In the genomic region with DNA sequence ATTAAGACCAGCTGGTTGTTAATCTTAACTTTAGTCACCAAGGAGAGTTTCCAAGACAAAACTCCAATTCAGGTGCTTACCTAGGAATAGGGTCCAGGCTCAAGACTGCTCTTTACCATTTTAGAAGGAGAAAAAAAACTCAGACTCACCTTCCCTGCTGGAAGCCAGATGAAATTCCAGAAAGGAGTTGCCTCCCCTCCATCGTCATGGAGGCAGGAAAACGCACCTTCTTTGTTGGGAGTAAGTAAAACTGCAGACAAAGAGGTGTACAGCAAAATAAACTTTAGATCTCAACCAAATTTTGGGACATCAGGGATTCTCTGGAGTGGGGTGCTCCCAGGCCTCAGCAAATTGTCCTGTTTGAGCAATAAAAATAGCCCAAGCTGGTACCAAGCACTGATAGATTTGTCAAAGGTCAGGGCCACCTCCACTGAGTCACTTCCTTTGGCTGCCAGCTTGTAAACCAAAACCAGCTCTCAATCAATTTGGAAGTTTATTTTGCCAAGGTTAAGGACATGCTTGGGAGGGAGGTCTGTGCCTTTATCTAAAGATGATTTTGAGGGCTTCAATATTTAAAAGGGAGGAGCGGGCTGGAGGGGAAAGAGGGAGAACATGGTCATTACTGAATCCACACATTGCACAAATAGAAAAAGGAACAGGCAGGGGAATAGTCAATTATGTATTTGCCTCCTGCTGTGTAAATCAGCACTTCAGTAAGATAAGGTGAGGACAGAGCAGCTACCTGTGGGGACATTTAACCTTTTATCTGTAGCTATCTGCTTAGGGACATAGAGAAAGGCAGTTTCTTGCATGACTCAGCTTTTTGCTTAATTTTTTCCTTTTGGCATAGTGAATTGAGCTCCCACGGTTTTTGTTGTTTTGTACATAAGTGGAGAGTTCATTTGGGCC, we compare ENCODE assay signal across 8 cellular contexts. TPM values are rescaled to one million over a fixed set of nuclear protein-coding genes. Genes with fewer than 3 reads are reported as not detected.
A peak's percentile ranks its signal among the peaks of the same experiment; 100 is the strongest.
DNase-seq lines count a peak whose midpoint lies in the region; ATAC-seq and FAIRE-seq lines count a peak whose summit lies in the region.

No MANE protein-coding gene starts in this region.

- no peak for DNase-seq in HTR-8/SVneo (ENCODE audit: insufficient read length, low spot score)
- DNase-seq in activated T-helper 1 cell treated with anti-CD3 and anti-CD28 coated beads, Interleukin-12 subunit alpha, Interleukin-12 subunit beta, Interleukin-2, Interleukin-4 antibody, amounts not matched to agents 30 ng/mL and 10 ng/mL and 1 ng/mL, durations not matched to agents 14 hours and 24 hours and 36 hours (ENCODE audit: low spot score), result no peak
- DNase-seq in stimulated activated naive CD8-positive, alpha-beta T cell treated with anti-CD3 and anti-CD28 coated beads, Interleukin-15, Interleukin-2, amounts not matched to agents 100 U/mL and 50 U/mL, for 24 hours, result peak; percentile 18
- DNase-seq in stimulated activated CD4-positive, alpha-beta T cell treated with anti-CD3 and anti-CD28 coated beads, Interleukin-12 subunit alpha, Interleukin-12 subunit beta, amount 100 ng/mL, for 4 hours, result no peak
- no peak for DNase-seq in NCI-H774 (lab: John Stamatoyannopoulos, UW)
- no peak for DNase-seq in AG20443 (ENCODE audit: low spot score)

- H3K36me3 ChIP-seq in ACC112 (ENCODE audit: insufficient read depth, low read length), result no peaks in the 10 kb centered on the region

- FAIRE-seq in HTR-8/SVneo (lab: Jason Lieb, UNC), result peak; percentile 36

- ATAC-seq in stimulated activated naive CD8-positive, alpha-beta T cell treated with anti-CD3 and anti-CD28 coated beads, Interleukin-15, Interleukin-2, amounts not matched to agents 100 U/mL and 50 U/mL, for 24 hours, result no peak

- peak overlapping the region; percentile 92 for H3K27ac ChIP-seq in ACC112 (ENCODE audit: low read depth, low read length)

- H3K9me3 ChIP-seq in iPS-18c (ENCODE audit: control insufficient read depth, insufficient read depth, low read length), result no peaks in the 10 kb centered on the region

- no peaks in the 10 kb centered on the region for H3K27me3 ChIP-seq in ACC112 (ENCODE audit: insufficient read depth, low read length)

- H3K79me2 ChIP-seq in ACC112 (ENCODE audit: control insufficient read depth, insufficient read depth, low read length, unreplicated experiment), result peaks cover 26% of the 10 kb centered on the region

- intact Hi-C loops in activated T-helper 1 cell treated with anti-CD3 and anti-CD28 coated beads, Interleukin-12 subunit alpha, Interleukin-12 subunit beta, Interleukin-2, Interleukin-4 antibody, amounts not matched to agents 30 ng/mL and 10 ng/mL and 1 ng/mL, durations not matched to agents 14 hours and 24 hours and 36 hours (cut with micrococcal nuclease), result loop anchor here (5.0 kb wide), 2 partner anchors 285 to 330 kb away; a partner anchor contains a TSS

- H3K4me1 ChIP-seq in ACC112 (ENCODE audit: control insufficient read depth, insufficient read depth, low read length, unreplicated experiment), result peaks cover 49% of the 10 kb centered on the region

- H3K27ac Mint-ChIP-seq in activated T-helper 1 cell treated with anti-CD3 and anti-CD28 coated beads, Interleukin-12 subunit alpha, Interleukin-12 subunit beta, Interleukin-2, Interleukin-4 antibody, amounts not matched to agents 30 ng/mL and 10 ng/mL and 1 ng/mL, durations not matched to agents 14 hours and 24 hours and 36 hours, result peak overlapping the region; percentile 95

- peaks cover 18% of the 10 kb centered on the region for H3K27me3 Mint-ChIP-seq in activated T-helper 1 cell treated with anti-CD3 and anti-CD28 coated beads, Interleukin-12 subunit alpha, Interleukin-12 subunit beta, Interleukin-2, Interleukin-4 antibody, amounts not matched to agents 30 ng/mL and 10 ng/mL and 1 ng/mL, durations not matched to agents 14 hours and 24 hours and 36 hours (ENCODE audit: insufficient read depth)

- H3K4me1 Mint-ChIP-seq in activated T-helper 1 cell treated with anti-CD3 and anti-CD28 coated beads, Interleukin-12 subunit alpha, Interleukin-12 subunit beta, Interleukin-2, Interleukin-4 antibody, amounts not matched to agents 30 ng/mL and 10 ng/mL and 1 ng/mL, durations not matched to agents 14 hours and 24 hours and 36 hours (ENCODE audit: low read depth), result peaks cover 52% of the 10 kb centered on the region

- peak overlapping the region; percentile 91 for H3K4me3 ChIP-seq in ACC112 (ENCODE audit: low read depth, low read length)
- H3K4me3 ChIP-seq in iPS-18c (ENCODE audit: insufficient read depth, low read depth, low read length), result peak overlapping the region; percentile 77; the same call in 1 of the 2 replicates

- peak overlapping the region; percentile 92 for H3K4me3 Mint-ChIP-seq in activated T-helper 1 cell treated with anti-CD3 and anti-CD28 coated beads, Interleukin-12 subunit alpha, Interleukin-12 subunit beta, Interleukin-2, Interleukin-4 antibody, amounts not matched to agents 30 ng/mL and 10 ng/mL and 1 ng/mL, durations not matched to agents 14 hours and 24 hours and 36 hours

- peak overlapping the region; percentile 85 for H2AFZ ChIP-seq in ACC112 (ENCODE audit: low read length, unreplicated experiment)

- H3K36me3 Mint-ChIP-seq in activated T-helper 1 cell treated with anti-CD3 and anti-CD28 coated beads, Interleukin-12 subunit alpha, Interleukin-12 subunit beta, Interleukin-2, Interleukin-4 antibody, amounts not matched to agents 30 ng/mL and 10 ng/mL and 1 ng/mL, durations not matched to agents 14 hours and 24 hours and 36 hours (ENCODE audit: low read depth), result no peaks in the 10 kb centered on the region

- no peaks in the 10 kb centered on the region for H3K9me3 Mint-ChIP-seq in activated T-helper 1 cell treated with anti-CD3 and anti-CD28 coated beads, Interleukin-12 subunit alpha, Interleukin-12 subunit beta, Interleukin-2, Interleukin-4 antibody, amounts not matched to agents 30 ng/mL and 10 ng/mL and 1 ng/mL, durations not matched to agents 14 hours and 24 hours and 36 hours

RNA-seq across cellular contexts. Expression of a gene that starts 1.5 kb away (rescaled TPM):
- 36.5 and 38.1 TPM in 2 replicates for total RNA-seq in activated T-helper 1 cell treated with anti-CD3 and anti-CD28 coated beads, Interleukin-12 subunit alpha, Interleukin-12 subunit beta, Interleukin-2, Interleukin-4 antibody, amounts not matched to agents 30 ng/mL and 10 ng/mL and 1 ng/mL, durations not matched to agents 14 hours and 24 hours and 36 hours
